ENCODE assay signal across 14 cellular contexts in genomic region chr2:234950435-234950729, GRCh38. TPM values are rescaled to one million over a fixed set of nuclear protein-coding genes. Genes with fewer than 3 reads are reported as not detected.
A peak's percentile ranks its signal among the peaks of the same experiment; 100 is the strongest.
DNase-seq lines count a peak whose midpoint lies in the region; ATAC-seq, FAIRE-seq and TF ChIP-seq lines count a peak whose summit lies in the region.
"Had no signal": no experiment of that assay in that cellular context is flagged by ENCODE, and none has a peak within 500 bp of the region (broad histone marks: within the 10 kb centered on the region; RNA-seq: fewer than 3 reads in every experiment).

No MANE protein-coding gene starts in this region.

- H3K4ac ChIP-seq in IMR-90 (ENCODE audit: low read depth, low read length), result peak overlapping the region; percentile 97

- in situ Hi-C loops in IMR-90 (cut with MboI; ENCODE audit: low sequenced_read_pairs), result loop anchor here (10.0 kb wide), 1 partner anchor 154 kb away; no protein-coding TSS in a partner anchor

- peak overlapping the region; percentile 94 for H3K27ac ChIP-seq in AG04450 (ENCODE audit: low read depth, low read length)
- H3K27ac ChIP-seq in IMR-90 (ENCODE audit: insufficient read depth, low read length), result peak overlapping the region; percentile 99
- H3K27ac ChIP-seq in endothelial cell of umbilical vein (ENCODE audit: insufficient read depth, low read depth, low read length), result no peak overlapping the region

- H3K4me3 Mint-ChIP-seq in neural crest cell, result peak overlapping the region; percentile 75

- peaks cover 48% of the 10 kb centered on the region for H3K4me1 Mint-ChIP-seq in neural crest cell

- peak overlapping the region; percentile 81 for H3K14ac ChIP-seq in IMR-90 (replicated peaks; ENCODE audit: low read depth, low read length)

- H2AK9ac ChIP-seq in IMR-90 (replicated peaks; ENCODE audit: low read depth, low read length, poor library complexity), result peak overlapping the region; percentile 63

- peak overlapping the region; percentile 95 for H2AK5ac ChIP-seq in IMR-90 (ENCODE audit: low read depth, low read length)

- intact Hi-C loops in IMR-90 (cut with micrococcal nuclease) (loop anchor here (1.0 to 2.0 kb wide), 5 partner anchors 128 to 386 kb away; no protein-coding TSS in a partner anchor), endothelial cell of umbilical vein (cut with micrococcal nuclease) (loop anchor here (1.0 to 10.0 kb wide), 4 partner anchors 108 to 976 kb away; no protein-coding TSS in a partner anchor)

- TF ChIP-seq CTCF in AG04450 (IDR thresholded peaks at IDR 0.05; ENCODE audit: low read depth, low read length) (no peak), IMR-90 (conservative IDR thresholded peaks at IDR 0.05; ENCODE audit: low read depth, low read length) (no peak), endothelial cell of umbilical vein (IDR thresholded peaks at IDR 0.05; ENCODE audit: extremely low read depth in 1 of 2, insufficient read depth in 1 of 2, low read depth in 1 of 2, low read length in 2 of 2) (no peak), neural crest cell (conservative IDR thresholded peaks at IDR 0.05) (no peak)

- H3K9me3 Mint-ChIP-seq in neural crest cell, result no peaks in the 10 kb centered on the region

- TF ChIP-seq RAD21 in IMR-90 (IDR thresholded peaks at IDR 0.05; ENCODE audit: low read length), result no peak

- H2BK15ac ChIP-seq in IMR-90 (ENCODE audit: low read depth, low read length), result peak overlapping the region; percentile 77

- H3K27me3 ChIP-seq in AG04450 (ENCODE audit: control insufficient read depth, insufficient read depth, low read length) (no peaks in the 10 kb centered on the region), IMR-90 (ENCODE audit: control insufficient read depth, insufficient read depth, low read length) (no peaks in the 10 kb centered on the region), endothelial cell of umbilical vein (ENCODE audit: control insufficient read depth in 2 of 2, insufficient read depth in 2 of 2, low read length in 2 of 2) (no peaks in the 10 kb centered on the region)
- H3K27me3 ChIP-seq: pancreas had no signal

- H3K4me3 ChIP-seq in AG04450 (ENCODE audit: low read depth, low read length), result no peak overlapping the region
- no peak overlapping the region for H3K4me3 ChIP-seq in IMR-90 (ENCODE audit: insufficient read depth, low read depth, low read length)
- no peak overlapping the region for H3K4me3 ChIP-seq in endothelial cell of umbilical vein (replicated peaks in 1 of 3; ENCODE audit: insufficient read depth in 1 of 3, low read depth in 1 of 3, low read length in 3 of 3)

- H2AFZ ChIP-seq in IMR-90 (replicated peaks; ENCODE audit: low read length, poor library complexity) (peak overlapping the region; percentile 5), endothelial cell of umbilical vein (ENCODE audit: low read depth, low read length) (no peak overlapping the region)

- peak overlapping the region; percentile 97 for H2BK120ac ChIP-seq in IMR-90 (ENCODE audit: low read depth, low read length)

- peak overlapping the region; percentile 95 for H4K91ac ChIP-seq in IMR-90 (ENCODE audit: insufficient read depth, low read depth, low read length)

- H4K20me1 ChIP-seq in IMR-90 (ENCODE audit: insufficient read depth, low read length) (peaks cover 24% of the 10 kb centered on the region), endothelial cell of umbilical vein (replicated peaks; ENCODE audit: control insufficient read depth, extremely low read depth, insufficient read depth, low read length) (no peaks in the 10 kb centered on the region)

- H2BK5ac ChIP-seq in IMR-90 (ENCODE audit: low read depth, low read length, poor library complexity, severe bottlenecking), result peak overlapping the region; percentile 97

- H3K18ac ChIP-seq in IMR-90 (ENCODE audit: low read depth, low read length), result peak overlapping the region; percentile 82

- no peak for ATAC-seq in IMR-90 (ENCODE audit: low read depth)
- ATAC-seq in GM21825 (IDR thresholded peaks at IDR 0.05; ENCODE audit: unreplicated experiment), result no peak
- ATAC-seq in GM18858 (IDR thresholded peaks at IDR 0.05; ENCODE audit: unreplicated experiment), result no peak
- ATAC-seq in GM19023 (IDR thresholded peaks at IDR 0.05; ENCODE audit: unreplicated experiment), result no peak

- no peak overlapping the region for H3K27ac Mint-ChIP-seq in neural crest cell (ENCODE audit: unreplicated experiment)

- CTCF ChIA-PET in AG04450 (lab: Charles Lee), result interaction anchor here (1.0 to 2.7 kb wide), 5 partner anchors 69 to 405 kb away, joined by 5 to 15 read pairs (median 5); no protein-coding TSS in a partner anchor
- CTCF ChIA-PET in IMR-90 (lab: Yijun Ruan, JAX), result interaction anchor here (0.6 to 1.4 kb wide), 6 partner anchors 98 to 386 kb away, joined by 3 to 5 read pairs (median 4); no protein-coding TSS in a partner anchor
- CTCF ChIA-PET in endothelial cell of umbilical vein (lab: Charles Lee), result interaction anchor here (0.9 to 1.8 kb wide), 9 partner anchors 25 to 405 kb away, joined by 3 to 10 read pairs (median 3); no protein-coding TSS in a partner anchor

- H3K36me3 Mint-ChIP-seq in neural crest cell (ENCODE audit: low read depth), result no peaks in the 10 kb centered on the region

- peak overlapping the region; percentile 42 to 91 for H4K8ac ChIP-seq in IMR-90 (ENCODE audit: low read depth in 2 of 2, low read length in 2 of 2)

- H3K27me3 Mint-ChIP-seq in neural crest cell (ENCODE audit: low read depth), result peaks cover 5% of the 10 kb centered on the region

- dilution Hi-C loops in IMR-90 (cut with HindIII; ENCODE audit: low sequenced_read_pairs, unreplicated experiment) (no loop called here), endothelial cell of umbilical vein (cut with MboI; ENCODE audit: extremely low pct_ligation_motif_present, low sequenced_read_pairs) (no loop called here)

- peaks cover 35% of the 10 kb centered on the region for H3K79me2 ChIP-seq in endothelial cell of umbilical vein (ENCODE audit: control insufficient read depth, insufficient read depth, low read length)

- DNase-seq in AG04450 (ENCODE audit: low read depth, low spot score), result no peak
- DNase-seq in IMR-90, result no peak
- no peak for DNase-seq in endothelial cell of umbilical vein (ENCODE audit: low read depth, low spot score)
- DNase-seq in neural crest cell (ENCODE audit: low read depth, low spot score), result no peak
- DNase-seq in stimulated activated CD4-positive, alpha-beta T cell treated with anti-CD3 and anti-CD28 coated beads, Interleukin-15, amount 100 ng/mL, for 24 hours, result no peak
- DNase-seq: activated CD4-positive, CD25-positive, alpha-beta regulatory T cell; caudate nucleus; kidney; SHP77; stimulated activated CD4-positive, alpha-beta T cell treated with anti-CD3 and anti-CD28 coated beads, Interleukin-4, amount 100 ng/mL, for 4 hours had no signal

- H3K4me2 ChIP-seq in IMR-90 (ENCODE audit: low read depth, low read length) (peak overlapping the region; percentile 53), endothelial cell of umbilical vein (ENCODE audit: insufficient read depth, low read length) (no peak overlapping the region)

- BruUV-seq in IMR-90 (replicated peaks; lab: Mats Ljungman, UMichigan) (no TSS peak), endothelial cell of umbilical vein (replicated peaks; lab: Mats Ljungman, UMichigan) (no TSS peak)

- H3K79me1 ChIP-seq in IMR-90 (ENCODE audit: low read depth in 1 of 2, low read length in 2 of 2), result peaks cover 13 to 21% of the 10 kb centered on the region in 2 experiments; a peak in 3 of 4 replicates

- peak; percentile 24 for FAIRE-seq in endothelial cell of umbilical vein (lab: Jason Lieb, UNC)
- FAIRE-seq: kidney, pancreas had no signal

- H4K5ac ChIP-seq in IMR-90 (ENCODE audit: low read depth, low read length), result peak overlapping the region; percentile 96

- H3K36me3 ChIP-seq in IMR-90 (ENCODE audit: control insufficient read depth, insufficient read depth, low read length), result peaks cover 10% of the 10 kb centered on the region
- peaks cover 0 to 3% of the 10 kb centered on the region in 2 experiments for H3K36me3 ChIP-seq in endothelial cell of umbilical vein (ENCODE audit: control insufficient read depth in 2 of 2, extremely low read depth in 1 of 2, insufficient read depth in 2 of 2, low read length in 2 of 2)
- H3K36me3 ChIP-seq: pancreas had no signal

- H3K56ac ChIP-seq in IMR-90 (ENCODE audit: extremely low read depth, insufficient read depth, low read length), result peak overlapping the region; percentile 91

- peak overlapping the region; percentile 87 for H3K23ac ChIP-seq in IMR-90 (ENCODE audit: low read depth, low read length)

- H3K9me1 ChIP-seq in IMR-90 (ENCODE audit: insufficient read depth, low read length) (peaks cover 15% of the 10 kb centered on the region), endothelial cell of umbilical vein (replicated peaks; ENCODE audit: control insufficient read depth, extremely low read depth, insufficient read depth, low read length) (no peaks in the 10 kb centered on the region)

- H3K9me3 ChIP-seq in AG04450 (ENCODE audit: control insufficient read depth, insufficient read depth, low read length), result peaks cover 2% of the 10 kb centered on the region; the same call in 1 of the 2 replicates
- H3K9me3 ChIP-seq in IMR-90 (ENCODE audit: control insufficient read depth, insufficient read depth, low read length), result no peaks in the 10 kb centered on the region
- H3K9me3 ChIP-seq in endothelial cell of umbilical vein (replicated peaks; ENCODE audit: control insufficient read depth, insufficient read depth, low read length), result no peaks in the 10 kb centered on the region
- H3K9me3 ChIP-seq: pancreas had no signal

- H3K9ac ChIP-seq in IMR-90 (ENCODE audit: low read depth, low read length) (peak overlapping the region; percentile 98), endothelial cell of umbilical vein (replicated peaks; ENCODE audit: extremely low read depth, insufficient read depth, low read length) (no peak overlapping the region)

- peak overlapping the region; percentile 92 for H2BK20ac ChIP-seq in IMR-90 (ENCODE audit: low read depth, low read length)

- peaks cover 29% of the 10 kb centered on the region for H3K4me1 ChIP-seq in IMR-90 (ENCODE audit: control insufficient read depth, insufficient read depth, low read length)
- H3K4me1 ChIP-seq in endothelial cell of umbilical vein (ENCODE audit: control insufficient read depth, extremely low read depth, insufficient read depth, low read length), result peaks cover 21% of the 10 kb centered on the region

- TF ChIP-seq POLR2A in IMR-90 (IDR thresholded peaks at IDR 0.05; ENCODE audit: low read depth, low read length) (no peak), endothelial cell of umbilical vein (IDR thresholded peaks at IDR 0.05; ENCODE audit: low read depth, low read length) (no peak)

- WGBS in IMR-90 (ENCODE audit: extremely low coverage in 2 of 2, insufficient read length in 1 of 2), 2 experiments, result 84% methylated on average over 3 of the region's 7 CpGs; no CpG with 5 or more reads in 1 of the 2 experiments

- POLR2A ChIA-PET in AG04450 (lab: Yijun Ruan, JAX), result interaction anchor here (0.7 to 2.3 kb wide), 13 partner anchors 8 to 334 kb away, joined by 3 to 32 read pairs (median 7); no protein-coding TSS in a partner anchor
- POLR2A ChIA-PET in IMR-90 (lab: Charles Lee; ENCODE audit: unreplicated experiment), result interaction anchor here (1.3 to 1.4 kb wide), 2 partner anchors 271 to 276 kb away, joined by 3 to 6 read pairs; no protein-coding TSS in a partner anchor
- POLR2A ChIA-PET in endothelial cell of umbilical vein (lab: Charles Lee), result interaction anchor here (0.6 kb wide), 1 partner anchor 64 kb away, joined by 3 read pairs; no protein-coding TSS in a partner anchor

RNA-seq across cellular contexts. Expression of gene SH3BP4, which starts 1.4 kb away (rescaled TPM):
- polyA plus RNA-seq in AG04450 (2011; rRNA removed) (224 and 276 TPM in 2 replicates), IMR-90 (2012; rRNA removed) (101 and 104 TPM in 2 replicates), endothelial cell of umbilical vein (69.3 and 85.2 TPM in 2 replicates)
- polyA minus RNA-seq in AG04450 (2011; rRNA and poly(A)+ RNA removed), result 304 and 360 TPM in 2 replicates
- total RNA-seq in IMR-90 (2012; rRNA removed) (112 and 122 TPM in 2 replicates), endothelial cell of umbilical vein (100.0 and 105 TPM in 2 replicates), neural crest cell (32.1 and 37.1 TPM in 2 replicates)
- 62.6 and 79.6 TPM in 2 replicates for polyA plus RNA-seq in IMR-90 (2012; cell fraction: cytosol; rRNA removed)
- 63.9 and 105 TPM in 2 replicates for polyA plus RNA-seq in IMR-90 (2012; cell fraction: nucleus; rRNA removed; ENCODE audit: low replicate concordance)
- 69.0 and 71.6 TPM in 2 replicates for polyA plus RNA-seq in endothelial cell of umbilical vein (2011; cell fraction: cytosol; rRNA removed)
- 86.3 and 102 TPM in 2 replicates for polyA plus RNA-seq in endothelial cell of umbilical vein (2011; cell fraction: nucleus; rRNA removed)
- polyA plus RNA-seq in endothelial cell of umbilical vein (2012), result 59.1 and 63.6 TPM in 2 replicates
- polyA minus RNA-seq in endothelial cell of umbilical vein, result 178 and 188 TPM in 2 replicates
- 15.5 TPM for polyA minus RNA-seq in endothelial cell of umbilical vein (2011; cell fraction: cytosol; rRNA and poly(A)+ RNA removed)
- polyA minus RNA-seq in endothelial cell of umbilical vein (2011; cell fraction: nucleus; rRNA and poly(A)+ RNA removed), result 110 and 132 TPM in 2 replicates
